In the genomic region with DNA sequence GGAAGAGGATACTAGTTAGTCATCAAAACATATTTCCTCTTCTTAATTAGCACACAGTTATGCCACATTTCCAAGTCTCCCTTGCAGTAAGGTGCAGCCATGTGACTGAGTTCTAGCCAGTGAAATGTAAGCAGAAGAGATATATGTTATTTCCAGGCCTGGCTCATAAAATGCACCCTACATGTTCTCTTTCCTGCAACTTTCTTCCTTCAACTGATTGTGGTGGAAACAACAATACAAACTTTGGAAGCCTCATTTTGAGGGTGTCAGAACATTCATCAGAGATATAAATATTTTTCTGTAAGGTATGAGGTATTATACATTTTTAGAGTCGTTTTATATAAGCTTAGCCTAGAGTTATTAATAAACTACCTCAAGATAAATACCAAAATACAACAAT, we compare ENCODE assay signal across 31 cellular contexts.
"Had no signal": no experiment of that assay in that cellular context is flagged by ENCODE, and none has a peak within 500 bp of the region (broad histone marks: within the 10 kb centered on the region; RNA-seq: fewer than 3 reads in every experiment).

No MANE protein-coding gene starts in this region.

- H3K27me3 ChIP-seq: adrenal gland, ascending aorta, breast epithelium had no signal

- ATAC-seq: activated CD8-positive, alpha-beta T cell treated with anti-CD3 and anti-CD28 coated beads for 36 hours; activated naive CD4-positive, alpha-beta T cell treated with anti-CD3 and anti-CD28 coated beads, Interleukin-2, amount 50 U/mL, for 72 hours; activated T-cell treated with anti-CD3 and anti-CD28 coated beads, Interleukin-2, amount 50 U/mL, for 4 hours; activated T-cell treated with anti-CD3 and anti-CD28 coated beads, Interleukin-2, amount 50 U/mL, for 72 hours; activated T-helper 17 cell treated with anti-CD3 and anti-CD28 coated beads, Interleukin-2, amount 50 U/mL, for 72 hours had no signal

- H3K4me1 ChIP-seq: adrenal gland, ascending aorta, breast epithelium had no signal

- H3K9me3 ChIP-seq: adrenal gland, ascending aorta, breast epithelium had no signal

- DNase-seq: activated B cell treated with CpG ODN at 0.5 μM for 24 hours; activated CD4-positive, alpha-beta memory T cell treated with anti-CD3 and anti-CD28 coated beads for 36 hours; activated CD4-positive, alpha-beta T cell treated with anti-CD3 and anti-CD28 coated beads for 4 hours; activated CD4-positive, alpha-beta T cell treated with anti-CD3 and anti-CD28 coated beads, Interleukin-2, amount 10 ng/mL, durations not matched to agents 24 days and 14 days; activated CD4-positive, alpha-beta T cell treated with anti-CD3 and anti-CD28 coated beads, Interleukin-2, amount 50 U/mL, for 1 hour; activated CD4-positive, alpha-beta T cell treated with anti-CD3 and anti-CD28 coated beads, Interleukin-2, amount 50 U/mL, for 4 hours; activated CD4-positive, CD25-positive, alpha-beta regulatory T cell treated with anti-CD3 and anti-CD28 coated beads, Interleukin-2, amount 50 U/mL, for 72 hours; activated CD8-positive, alpha-beta memory T cell treated with anti-CD3 and anti-CD28 coated beads, Interleukin-2, amount 50 U/mL, for 4 hours; activated CD8-positive, alpha-beta T cell treated with anti-CD3 and anti-CD28 coated beads for 36 hours; activated effector memory CD4-positive, alpha-beta T cell treated with anti-CD3 and anti-CD28 coated beads, Interleukin-2, amount 50 U/mL, for 16 hours; activated gamma-delta T cell treated with Interleukin-2 at 50 U/mL for 16 hours; activated naive CD4-positive, alpha-beta T cell; activated naive CD4-positive, alpha-beta T cell treated with anti-CD3 and anti-CD28 coated beads for 36 hours; activated naive CD4-positive, alpha-beta T cell treated with anti-CD3 and anti-CD28 coated beads, Interleukin-2, amount 50 U/mL, for 16 hours; activated naive CD8-positive, alpha-beta T cell treated with anti-CD3 and anti-CD28 coated beads for 36 hours; activated T-cell treated with anti-CD3 and anti-CD28 coated beads for 4 hours; activated T-cell treated with anti-CD3 and anti-CD28 coated beads, Interleukin-2, amount 50 U/mL, for 1 hour; activated T-cell treated with anti-CD3 and anti-CD28 coated beads, Interleukin-2, amount 50 U/mL, for 4 hours; activated T-cell treated with anti-CD3 and anti-CD28 coated beads, Interleukin-2, amount 50 U/mL, for 72 hours; adrenal gland; amygdala; anterior cingulate cortex; central memory CD4-positive, alpha-beta T cell; T-helper 2 cell; T-helper 9 cell had no signal

- H3K27ac ChIP-seq: adrenal gland, ascending aorta, breast epithelium, VCaP had no signal

- H3K4me3 ChIP-seq: adrenal gland, ascending aorta, breast epithelium had no signal

- FAIRE-seq: TTC549 had no signal

- H3K36me3 ChIP-seq: adrenal gland, ascending aorta, breast epithelium had no signal
